ENCODE assay signal across 2 cellular contexts in genomic region chr3:123458255-123458654, GRCh38.
TF ChIP-seq lines count a peak whose summit lies in the region.

No MANE protein-coding gene starts in this region.

TF ChIP-seq in WTC11, 78 proteins besides CTCF, POLR2A, EP300 and RAD21:
- TF ChIP-seq FOXP4 (CRISPR knock-in tag; IDR thresholded peaks at IDR 0.05), result no peak
- TF ChIP-seq, protein P1, sequence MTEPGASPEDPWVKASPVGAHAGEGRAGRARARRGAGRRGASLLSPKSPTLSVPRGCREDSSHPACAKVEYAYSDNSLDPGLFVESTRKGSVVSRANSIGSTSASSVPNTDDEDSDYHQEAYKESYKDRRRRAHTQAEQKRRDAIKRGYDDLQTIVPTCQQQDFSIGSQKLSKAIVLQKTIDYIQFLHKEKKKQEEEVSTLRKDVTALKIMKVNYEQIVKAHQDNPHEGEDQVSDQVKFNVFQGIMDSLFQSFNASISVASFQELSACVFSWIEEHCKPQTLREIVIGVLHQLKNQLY (CRISPR knock-in tag; IDR thresholded peaks at IDR 0.05), result no peak

TF ChIP-seq in H1, 55 proteins besides CTCF, POLR2A, EP300 and RAD21:
- TF ChIP-seq USF2 (IDR thresholded peaks at IDR 0.05; ENCODE audit: low read length), result no peak
- no peak for TF ChIP-seq SAP30 (IDR thresholded peaks at IDR 0.05; ENCODE audit: insufficient read depth, insufficient replicate concordance, low read length)
- TF ChIP-seq ASH2L (IDR thresholded peaks at IDR 0.05; ENCODE audit: low read length), result no peak
- TF ChIP-seq CREB1 (IDR thresholded peaks at IDR 0.05), result no peak
- no peak for TF ChIP-seq TAF7 (optimal IDR thresholded peaks at IDR 0.05; ENCODE audit: borderline replicate concordance, low read depth, low read length)
- TF ChIP-seq BACH1 (IDR thresholded peaks at IDR 0.05; ENCODE audit: low read length), result no peak
- TF ChIP-seq GTF2F1 (IDR thresholded peaks at IDR 0.05; ENCODE audit: borderline replicate concordance, low read depth, low read length), result no peak
- no peak for TF ChIP-seq PHF8 (conservative IDR thresholded peaks at IDR 0.05; ENCODE audit: low read depth, low read length)
- no peak for TF ChIP-seq POLR2AphosphoS5 (IDR thresholded peaks at IDR 0.05; ENCODE audit: low read depth, low read length)
- no peak for TF ChIP-seq CHD2 (IDR thresholded peaks at IDR 0.05; ENCODE audit: low read length)
- TF ChIP-seq SRF (IDR thresholded peaks at IDR 0.05; ENCODE audit: low read depth, low read length), result no peak
- TF ChIP-seq SIX5 (IDR thresholded peaks at IDR 0.05; ENCODE audit: low read depth, low read length), result no peak
- TF ChIP-seq ZNF274 (IDR thresholded peaks at IDR 0.05; ENCODE audit: borderline replicate concordance, extremely low read depth, low read length), result no peak
- TF ChIP-seq, protein P2, sequence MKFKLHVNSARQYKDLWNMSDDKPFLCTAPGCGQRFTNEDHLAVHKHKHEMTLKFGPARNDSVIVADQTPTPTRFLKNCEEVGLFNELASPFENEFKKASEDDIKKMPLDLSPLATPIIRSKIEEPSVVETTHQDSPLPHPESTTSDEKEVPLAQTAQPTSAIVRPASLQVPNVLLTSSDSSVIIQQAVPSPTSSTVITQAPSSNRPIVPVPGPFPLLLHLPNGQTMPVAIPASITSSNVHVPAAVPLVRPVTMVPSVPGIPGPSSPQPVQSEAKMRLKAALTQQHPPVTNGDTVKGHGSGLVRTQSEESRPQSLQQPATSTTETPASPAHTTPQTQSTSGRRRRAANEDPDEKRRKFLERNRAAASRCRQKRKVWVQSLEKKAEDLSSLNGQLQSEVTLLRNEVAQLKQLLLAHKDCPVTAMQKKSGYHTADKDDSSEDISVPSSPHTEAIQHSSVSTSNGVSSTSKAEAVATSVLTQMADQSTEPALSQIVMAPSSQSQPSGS (IDR thresholded peaks at IDR 0.05; ENCODE audit: low read length), result no peak
- TF ChIP-seq NRF1 (IDR thresholded peaks at IDR 0.05; ENCODE audit: low read depth, low read length), result no peak
- TF ChIP-seq, protein P3, sequence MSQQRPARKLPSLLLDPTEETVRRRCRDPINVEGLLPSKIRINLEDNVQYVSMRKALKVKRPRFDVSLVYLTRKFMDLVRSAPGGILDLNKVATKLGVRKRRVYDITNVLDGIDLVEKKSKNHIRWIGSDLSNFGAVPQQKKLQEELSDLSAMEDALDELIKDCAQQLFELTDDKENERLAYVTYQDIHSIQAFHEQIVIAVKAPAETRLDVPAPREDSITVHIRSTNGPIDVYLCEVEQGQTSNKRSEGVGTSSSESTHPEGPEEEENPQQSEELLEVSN (IDR thresholded peaks at IDR 0.05), result no peak
- no peak for TF ChIP-seq KDM5A (IDR thresholded peaks at IDR 0.05; ENCODE audit: low read length)
- no peak for TF ChIP-seq SUZ12 (IDR thresholded peaks at IDR 0.05; ENCODE audit: low read length)
- TF ChIP-seq MAFK (IDR thresholded peaks at IDR 0.05; ENCODE audit: low read depth, low read length), result no peak
